In the genomic region with DNA sequence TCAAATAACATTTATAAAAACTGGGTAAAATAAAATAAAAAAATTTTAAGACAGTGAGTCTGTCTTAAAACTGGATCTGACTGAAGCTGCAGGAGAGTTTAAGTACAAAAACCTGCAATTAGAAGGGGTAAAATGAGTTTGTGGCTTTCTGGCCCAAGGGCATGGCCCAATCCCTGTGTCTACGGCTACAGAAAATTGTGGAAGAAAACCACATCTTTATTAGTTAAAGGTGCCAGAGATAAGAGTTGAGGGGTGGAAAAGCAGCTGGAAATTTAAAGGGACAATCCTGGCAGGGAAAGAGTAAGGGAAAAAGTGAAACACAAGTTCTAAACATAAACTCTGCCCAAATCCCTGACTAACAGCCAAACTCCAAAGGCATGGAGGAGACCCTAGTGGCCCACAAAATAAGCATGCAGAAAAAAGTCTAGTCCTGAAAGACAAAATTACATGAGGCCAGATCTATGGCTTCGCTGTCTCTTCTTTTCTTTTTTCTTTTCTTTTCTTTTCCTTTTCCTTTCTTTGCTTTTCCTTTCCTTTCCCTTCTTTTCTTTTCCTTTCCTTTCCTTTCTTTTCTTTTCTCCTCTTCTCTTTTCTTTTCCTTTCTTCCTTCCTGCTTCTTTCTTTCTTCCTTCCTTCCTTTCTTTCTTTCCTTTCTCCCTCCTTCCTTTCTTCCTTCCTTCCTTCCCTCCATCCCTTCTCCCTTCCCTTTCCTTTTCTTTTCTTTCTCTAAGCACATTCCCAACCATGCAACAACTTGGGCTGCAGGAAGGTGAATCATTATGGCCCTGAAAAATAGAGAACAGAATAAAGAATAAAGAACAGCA, we compare ENCODE assay signal across 1 cellular context.
TF ChIP-seq lines count a peak whose summit lies in the region.

No MANE protein-coding gene starts in this region.

TF ChIP-seq in HEK293, 187 proteins besides CTCF, POLR2A, EP300 and RAD21 (continued from another document):
- TF ChIP-seq KLF16 (tag by site-specific recombination; IDR thresholded peaks at IDR 0.05), result no peak
- TF ChIP-seq, protein P1, sequence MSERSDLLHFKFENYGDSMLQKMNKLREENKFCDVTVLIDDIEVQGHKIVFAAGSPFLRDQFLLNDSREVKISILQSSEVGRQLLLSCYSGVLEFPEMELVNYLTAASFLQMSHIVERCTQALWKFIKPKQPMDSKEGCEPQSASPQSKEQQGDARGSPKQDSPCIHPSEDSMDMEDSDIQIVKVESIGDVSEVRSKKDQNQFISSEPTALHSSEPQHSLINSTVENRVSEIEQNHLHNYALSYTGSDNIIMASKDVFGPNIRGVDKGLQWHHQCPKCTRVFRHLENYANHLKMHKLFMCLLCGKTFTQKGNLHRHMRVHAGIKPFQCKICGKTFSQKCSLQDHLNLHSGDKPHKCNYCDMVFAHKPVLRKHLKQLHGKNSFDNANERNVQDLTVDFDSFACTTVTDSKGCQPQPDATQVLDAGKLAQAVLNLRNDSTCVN (tag by site-specific recombination; optimal IDR thresholded peaks at IDR 0.05), result no peak
- TF ChIP-seq ZFP69B (tag by site-specific recombination; IDR thresholded peaks at IDR 0.05), result no peak
- no peak for TF ChIP-seq KLF7 (tag by site-specific recombination; IDR thresholded peaks at IDR 0.05; ENCODE audit: borderline replicate concordance)
- no peak for TF ChIP-seq ZNF624 (tag by site-specific recombination; IDR thresholded peaks at IDR 0.05)
- TF ChIP-seq, protein P2, sequence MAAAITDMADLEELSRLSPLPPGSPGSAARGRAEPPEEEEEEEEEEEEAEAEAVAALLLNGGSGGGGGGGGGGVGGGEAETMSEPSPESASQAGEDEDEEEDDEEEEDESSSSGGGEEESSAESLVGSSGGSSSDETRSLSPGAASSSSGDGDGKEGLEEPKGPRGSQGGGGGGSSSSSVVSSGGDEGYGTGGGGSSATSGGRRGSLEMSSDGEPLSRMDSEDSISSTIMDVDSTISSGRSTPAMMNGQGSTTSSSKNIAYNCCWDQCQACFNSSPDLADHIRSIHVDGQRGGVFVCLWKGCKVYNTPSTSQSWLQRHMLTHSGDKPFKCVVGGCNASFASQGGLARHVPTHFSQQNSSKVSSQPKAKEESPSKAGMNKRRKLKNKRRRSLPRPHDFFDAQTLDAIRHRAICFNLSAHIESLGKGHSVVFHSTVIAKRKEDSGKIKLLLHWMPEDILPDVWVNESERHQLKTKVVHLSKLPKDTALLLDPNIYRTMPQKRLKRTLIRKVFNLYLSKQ (tag by site-specific recombination; IDR thresholded peaks at IDR 0.05; ENCODE audit: borderline replicate concordance), result no peak
- TF ChIP-seq FEZF1 (tag by site-specific recombination; IDR thresholded peaks at IDR 0.05), result no peak
- TF ChIP-seq ZNF658 (tag by site-specific recombination; IDR thresholded peaks at IDR 0.05), result no peak
- no peak for TF ChIP-seq ZNF404 (tag by site-specific recombination; IDR thresholded peaks at IDR 0.05)
- TF ChIP-seq ZNF366 (tag by site-specific recombination; conservative IDR thresholded peaks at IDR 0.05), result peak; percentile 93
- no peak for TF ChIP-seq ZNF555 (tag by site-specific recombination; conservative IDR thresholded peaks at IDR 0.05)
- TF ChIP-seq, protein P3, sequence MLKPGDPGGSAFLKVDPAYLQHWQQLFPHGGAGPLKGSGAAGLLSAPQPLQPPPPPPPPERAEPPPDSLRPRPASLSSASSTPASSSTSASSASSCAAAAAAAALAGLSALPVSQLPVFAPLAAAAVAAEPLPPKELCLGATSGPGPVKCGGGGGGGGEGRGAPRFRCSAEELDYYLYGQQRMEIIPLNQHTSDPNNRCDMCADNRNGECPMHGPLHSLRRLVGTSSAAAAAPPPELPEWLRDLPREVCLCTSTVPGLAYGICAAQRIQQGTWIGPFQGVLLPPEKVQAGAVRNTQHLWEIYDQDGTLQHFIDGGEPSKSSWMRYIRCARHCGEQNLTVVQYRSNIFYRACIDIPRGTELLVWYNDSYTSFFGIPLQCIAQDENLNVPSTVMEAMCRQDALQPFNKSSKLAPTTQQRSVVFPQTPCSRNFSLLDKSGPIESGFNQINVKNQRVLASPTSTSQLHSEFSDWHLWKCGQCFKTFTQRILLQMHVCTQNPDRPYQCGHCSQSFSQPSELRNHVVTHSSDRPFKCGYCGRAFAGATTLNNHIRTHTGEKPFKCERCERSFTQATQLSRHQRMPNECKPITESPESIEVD (tag by site-specific recombination; IDR thresholded peaks at IDR 0.05), result peak; percentile 68
- TF ChIP-seq ZNF544 (tag by site-specific recombination; IDR thresholded peaks at IDR 0.05), result no peak
- no peak for TF ChIP-seq ZNF354C (tag by site-specific recombination; IDR thresholded peaks at IDR 0.05; ENCODE audit: borderline replicate concordance, low read depth)
- TF ChIP-seq PRDM1 (tag by site-specific recombination; IDR thresholded peaks at IDR 0.05), result peak; percentile 100
- TF ChIP-seq EGR2 (tag by site-specific recombination; IDR thresholded peaks at IDR 0.05; ENCODE audit: low read depth), result no peak
- TF ChIP-seq, protein P4, sequence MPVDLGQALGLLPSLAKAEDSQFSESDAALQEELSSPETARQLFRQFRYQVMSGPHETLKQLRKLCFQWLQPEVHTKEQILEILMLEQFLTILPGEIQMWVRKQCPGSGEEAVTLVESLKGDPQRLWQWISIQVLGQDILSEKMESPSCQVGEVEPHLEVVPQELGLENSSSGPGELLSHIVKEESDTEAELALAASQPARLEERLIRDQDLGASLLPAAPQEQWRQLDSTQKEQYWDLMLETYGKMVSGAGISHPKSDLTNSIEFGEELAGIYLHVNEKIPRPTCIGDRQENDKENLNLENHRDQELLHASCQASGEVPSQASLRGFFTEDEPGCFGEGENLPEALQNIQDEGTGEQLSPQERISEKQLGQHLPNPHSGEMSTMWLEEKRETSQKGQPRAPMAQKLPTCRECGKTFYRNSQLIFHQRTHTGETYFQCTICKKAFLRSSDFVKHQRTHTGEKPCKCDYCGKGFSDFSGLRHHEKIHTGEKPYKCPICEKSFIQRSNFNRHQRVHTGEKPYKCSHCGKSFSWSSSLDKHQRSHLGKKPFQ (tag by site-specific recombination; IDR thresholded peaks at IDR 0.05), result no peak
